In the genomic region with DNA sequence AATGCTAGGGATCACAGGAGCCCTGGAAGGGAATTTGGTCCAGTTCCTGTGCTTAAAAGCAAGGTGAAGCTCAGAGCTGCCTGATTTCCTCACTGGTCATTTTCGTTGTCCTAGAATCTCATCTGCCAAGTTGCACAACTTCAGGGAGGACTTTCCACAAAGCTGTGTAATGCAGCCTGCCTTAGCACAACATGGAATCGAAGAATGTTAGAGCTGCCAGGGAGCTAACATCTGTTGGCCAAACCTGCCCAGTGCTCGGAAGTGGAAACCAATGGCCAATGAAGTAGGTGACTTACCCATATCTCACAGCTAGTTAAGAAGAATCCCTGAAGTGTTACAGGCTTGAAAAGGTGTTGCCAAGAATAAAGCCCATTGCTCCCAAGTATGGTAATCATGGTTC, we compare ENCODE assay signal across 16 cellular contexts.
DNase-seq lines count a peak whose midpoint lies in the region; ATAC-seq and TF ChIP-seq lines count a peak whose summit lies in the region.
"Had no signal": no experiment of that assay in that cellular context is flagged by ENCODE, and none has a peak within 500 bp of the region (broad histone marks: within the 10 kb centered on the region; RNA-seq: fewer than 3 reads in every experiment).

No MANE protein-coding gene starts in this region.

- H3K27ac ChIP-seq in OCI-LY1 (ENCODE audit: low read depth, low read length, poor library complexity, severe bottlenecking), result peak overlapping the region; percentile 100
- H3K27ac ChIP-seq: HL-60, RWPE1, SJCRH30 had no signal

- no peak overlapping the region for H3K27ac Mint-ChIP-seq in activated naive CD4-positive, alpha-beta T cell treated with anti-CD3 and anti-CD28 coated beads, Interleukin-2, amount 10 ng/mL, durations not matched to agents 7 days and 5 days

- no peaks in the 10 kb centered on the region for H3K36me3 Mint-ChIP-seq in activated naive CD4-positive, alpha-beta T cell treated with anti-CD3 and anti-CD28 coated beads, Interleukin-2, amount 10 ng/mL, durations not matched to agents 7 days and 5 days

- DNase-seq in GM04504 (ENCODE audit: low read depth) (peak; percentile 40), fibroblast of mammary gland (ENCODE audit: low read depth) (peak; percentile 46), GM13977 (ENCODE audit: low spot score) (no peak), posterior cingulate gyrus (no peak)
- no peak for DNase-seq in activated naive CD4-positive, alpha-beta T cell treated with anti-CD3 and anti-CD28 coated beads, Interleukin-2, amount 10 ng/mL, durations not matched to agents 7 days and 5 days
- DNase-seq: C1 segment of cervical spinal cord, KBM-7, MM.1S, NCI-H187, SJCRH30, SW 1271 had no signal

- H3F3A ChIP-seq in OCI-LY1 (ENCODE audit: insufficient read depth, low read length), result peaks cover 8% of the 10 kb centered on the region; the same call in 1 of the 2 replicates

- no peaks in the 10 kb centered on the region for H3K79me2 ChIP-seq in OCI-LY1 (ENCODE audit: insufficient read depth, low read length)

- H3K4me3 Mint-ChIP-seq in activated naive CD4-positive, alpha-beta T cell treated with anti-CD3 and anti-CD28 coated beads, Interleukin-2, amount 10 ng/mL, durations not matched to agents 7 days and 5 days, result no peak overlapping the region

- in situ Hi-C loops in GM13977 (cut with MboI; ENCODE audit: low pct_unique_long_range_greater_than_20kb, low sequenced_read_pairs, unreplicated experiment), result no loop called here

- H3K36me3 ChIP-seq in OCI-LY1 (ENCODE audit: insufficient read depth, low read length), result no peaks in the 10 kb centered on the region
- H3K36me3 ChIP-seq: SJCRH30 had no signal

- peak overlapping the region; percentile 84 for H3K9ac ChIP-seq in OCI-LY1 (ENCODE audit: low read length)

- H3K9me3 ChIP-seq in OCI-LY1 (ENCODE audit: low read length), result peaks cover 5% of the 10 kb centered on the region; the same call in 1 of the 2 replicates

- CTCF ChIA-PET in activated naive CD4-positive, alpha-beta T cell treated with anti-CD3 and anti-CD28 coated beads, Interleukin-2, amount 10 ng/mL, durations not matched to agents 7 days and 5 days (lab: Charles Lee), result no interaction called here

- no peak for TF ChIP-seq CTCF in OCI-LY1 (IDR thresholded peaks at IDR 0.05; ENCODE audit: low read length)
- TF ChIP-seq CTCF in fibroblast of mammary gland (conservative IDR thresholded peaks at IDR 0.05; ENCODE audit: control insufficient read depth, insufficient read depth, low read depth, low read length), result no peak
- TF ChIP-seq CTCF in GM13977 (IDR thresholded peaks at IDR 0.05; ENCODE audit: extremely low read depth, insufficient read depth, missing control alignments), result no peak

- intact Hi-C loops in posterior cingulate gyrus (cut with DNase I), result no loop called here

- ATAC-seq in HG03139 (IDR thresholded peaks at IDR 0.05; ENCODE audit: unreplicated experiment), result no peak
- ATAC-seq: HCT116 had no signal

- H2AFZ ChIP-seq in OCI-LY1 (ENCODE audit: low read length), result no peak overlapping the region

- peak overlapping the region; percentile 76 for H3K4me2 ChIP-seq in OCI-LY1 (ENCODE audit: low read length)

- H3K9me2 ChIP-seq in OCI-LY1 (ENCODE audit: low read depth, low read length), result no peaks in the 10 kb centered on the region

- H3K9me3 Mint-ChIP-seq in activated naive CD4-positive, alpha-beta T cell treated with anti-CD3 and anti-CD28 coated beads, Interleukin-2, amount 10 ng/mL, durations not matched to agents 7 days and 5 days, result no peaks in the 10 kb centered on the region

- H3K27me3 Mint-ChIP-seq in activated naive CD4-positive, alpha-beta T cell treated with anti-CD3 and anti-CD28 coated beads, Interleukin-2, amount 10 ng/mL, durations not matched to agents 7 days and 5 days, result no peaks in the 10 kb centered on the region

- H3K4me1 Mint-ChIP-seq in activated naive CD4-positive, alpha-beta T cell treated with anti-CD3 and anti-CD28 coated beads, Interleukin-2, amount 10 ng/mL, durations not matched to agents 7 days and 5 days, result peaks cover 10% of the 10 kb centered on the region

- no peaks in the 10 kb centered on the region for H3K27me3 ChIP-seq in OCI-LY1 (ENCODE audit: insufficient read depth, low read length)
- H3K27me3 ChIP-seq: SJCRH30 had no signal

- H3K4me1 ChIP-seq in OCI-LY1 (ENCODE audit: insufficient read depth, low read length, severe bottlenecking), result peaks cover 79% of the 10 kb centered on the region
- H3K4me1 ChIP-seq: SJCRH30 had no signal

- H3K4me3 ChIP-seq in OCI-LY1 (ENCODE audit: low read depth, low read length, poor library complexity, severe bottlenecking), result peak overlapping the region; percentile 48
- H3K4me3 ChIP-seq in fibroblast of mammary gland (ENCODE audit: control insufficient read depth, low read depth, low read length), result no peak overlapping the region
- H3K4me3 ChIP-seq: SJCRH30 had no signal

- H4K20me1 ChIP-seq in OCI-LY1 (ENCODE audit: insufficient read depth, low read length), result no peaks in the 10 kb centered on the region

Comparison
In these comparisons a context has a peak if more than half of its experiments do, and no peak if none do; other contexts are left out.
1. DNase-seq: peak in GM04504 (single experiment) and fibroblast of mammary gland (single experiment); none in GM13977 (single experiment), posterior cingulate gyrus (0 of 10) and activated naive CD4-positive, alpha-beta T cell treated with anti-CD3 and anti-CD28 coated beads, Interleukin-2, amount 10 ng/mL, durations not matched to agents 7 days and 5 days (single experiment).